8 cellular contexts compared by ENCODE assay signal in genomic region chr5:132829742-132830435, GRCh38. TPM values are rescaled to one million over a fixed set of nuclear protein-coding genes. Genes with fewer than 3 reads are reported as not detected.
DNase-seq lines count a peak whose midpoint lies in the region; ATAC-seq and TF ChIP-seq lines count a peak whose summit lies in the region.

No MANE protein-coding gene starts in this region.

- H3K36me3 Mint-ChIP-seq in chondrocyte (ENCODE audit: low read depth): no peaks in the 10 kb centered on the region

- H3K4me3 Mint-ChIP-seq in chondrocyte (ENCODE audit: unreplicated experiment): peak overlapping the region; percentile 86

- no peaks in the 10 kb centered on the region for H3K27me3 Mint-ChIP-seq in chondrocyte (ENCODE audit: low read depth)

- H3K4me1 Mint-ChIP-seq in chondrocyte (ENCODE audit: low read depth): peaks cover 14% of the 10 kb centered on the region

- ATAC-seq in HG02970 (IDR thresholded peaks at IDR 0.05; ENCODE audit: low FRiP score, unreplicated experiment): peak; percentile 57

- H3K27ac Mint-ChIP-seq in chondrocyte (ENCODE audit: unreplicated experiment): peak overlapping the region; percentile 71

- peak; percentile 60 for DNase-seq in NK-92 treated with Interleukin-12 subunit alpha and Interleukin-12 subunit beta, amount 100 ng/mL, for 24 hours (lab: John Stamatoyannopoulos, UW)
- no peak for DNase-seq in NK-92 (lab: John Stamatoyannopoulos, UW; ENCODE audit: unreplicated experiment)
- peak; percentile 44 for DNase-seq in NCI-H2171 treated with DMSO at 0.1 percent for 48 hours (lab: John Stamatoyannopoulos, UW)
- peak; percentile 70 for DNase-seq in activated CD4-positive, CD25-positive, alpha-beta regulatory T cell treated with anti-CD3 and anti-CD28 coated beads, Interleukin-2, amount 50 U/mL, for 72 hours
- DNase-seq in chondrocyte (ENCODE audit: low spot score): no peak
- peak; percentile 92 for DNase-seq in left kidney (ENCODE audit: low read depth, low spot score)
- DNase-seq in stimulated activated CD4-positive, alpha-beta T cell treated with anti-CD3 and anti-CD28 coated beads, Interleukin-2, amount 100 ng/mL, for 4 hours (ENCODE audit: low read depth): peak; percentile 51

- no peaks in the 10 kb centered on the region for H3K9me3 Mint-ChIP-seq in chondrocyte (ENCODE audit: low read depth)

- peak; percentile 90 for TF ChIP-seq CTCF in chondrocyte (IDR thresholded peaks at IDR 0.05)

RNA-seq across cellular contexts. Expression of gene SHROOM1, which starts 0.6 kb away (rescaled TPM):
- total RNA-seq in chondrocyte: 6.5 to 7.7 TPM (median 7.6 TPM) in 3 replicates

RNA-seq across cellular contexts. Expression of gene SOWAHA, which starts 16.8 kb away (rescaled TPM):
- total RNA-seq in chondrocyte: not detected in 3 replicates

RNA-seq across cellular contexts. Expression of gene GDF9, which starts 36.4 kb away (rescaled TPM):
- 0.29 to 0.38 TPM (median 0.30 TPM) in 3 replicates for total RNA-seq in chondrocyte

RNA-seq across cellular contexts. Expression of gene UQCRQ, which starts 36.6 kb away (rescaled TPM):
- total RNA-seq in chondrocyte: 378 to 436 TPM (median 403 TPM) in 3 replicates

RNA-seq across cellular contexts. Expression of gene LEAP2, which starts 43.6 kb away (rescaled TPM):
- 0.35 to 0.72 TPM (median 0.60 TPM) in 3 replicates for total RNA-seq in chondrocyte

Comparison
In these comparisons a context has a peak if more than half of its experiments do, and no peak if none do; other contexts are left out.
1. DNase-seq: peak in NK-92 treated with Interleukin-12 subunit alpha and Interleukin-12 subunit beta, amount 100 ng/mL, for 24 hours (single experiment), NCI-H2171 treated with DMSO at 0.1 percent for 48 hours (single experiment), activated CD4-positive, CD25-positive, alpha-beta regulatory T cell treated with anti-CD3 and anti-CD28 coated beads, Interleukin-2, amount 50 U/mL, for 72 hours (single experiment), left kidney (single experiment) and stimulated activated CD4-positive, alpha-beta T cell treated with anti-CD3 and anti-CD28 coated beads, Interleukin-2, amount 100 ng/mL, for 4 hours (single experiment); none in NK-92 (single experiment) and chondrocyte (single experiment).